In the genomic region with DNA sequence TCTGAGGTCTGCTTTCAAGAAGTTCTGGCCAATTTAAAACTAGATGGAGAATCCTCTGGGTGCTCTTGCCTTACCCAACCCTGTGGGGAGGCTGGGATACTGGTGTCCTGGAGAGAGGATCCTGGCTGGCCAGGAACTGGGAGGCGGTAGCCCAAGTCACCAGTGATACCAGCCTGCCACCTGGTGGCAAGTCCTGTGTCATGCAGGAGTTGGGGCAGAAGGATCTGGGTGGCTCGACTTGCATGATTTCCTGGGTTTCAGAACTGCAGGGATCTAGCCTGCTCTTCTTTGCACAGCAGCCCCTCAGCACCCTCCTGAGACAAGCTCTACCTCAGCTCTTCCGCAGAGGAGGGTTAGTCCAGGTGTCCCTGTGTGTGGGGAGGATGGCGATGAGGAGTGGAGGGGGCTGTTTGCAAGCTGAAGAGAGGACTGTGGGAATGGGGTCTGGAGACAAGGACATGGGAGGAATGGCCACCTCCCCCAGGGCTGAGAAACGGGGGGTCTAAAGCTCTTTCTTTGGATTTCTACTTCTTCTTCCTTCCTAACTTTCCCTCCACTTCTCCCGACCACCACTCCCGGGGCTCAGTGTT, we compare ENCODE assay signal across 8 cellular contexts. TPM values are rescaled to one million over a fixed set of nuclear protein-coding genes. Genes with fewer than 3 reads are reported as not detected.
DNase-seq lines count a peak whose midpoint lies in the region; ATAC-seq and TF ChIP-seq lines count a peak whose summit lies in the region.

No MANE protein-coding gene starts in this region.

- POLR2A ChIA-PET in BJ (lab: Charles Lee): no interaction called here

- CTCF ChIA-PET in BJ (lab: Yijun Ruan, JAX): interaction anchor here (0.6 to 4.2 kb wide), 22 partner anchors 9 to 851 kb away, joined by 3 to 55 read pairs (median 4); no protein-coding TSS in a partner anchor

- ATAC-seq in HG02884 (IDR thresholded peaks at IDR 0.05; ENCODE audit: unreplicated experiment): no peak

- no peak overlapping the region for H3K4me3 ChIP-seq in BJ (ENCODE audit: low read depth, low read length)

- H3K27me3 ChIP-seq in BJ (ENCODE audit: control insufficient read depth, insufficient read depth, low read length): peaks cover 20% of the 10 kb centered on the region

- peak; percentile 88 for TF ChIP-seq CTCF in BJ (IDR thresholded peaks at IDR 0.05; ENCODE audit: insufficient read depth, low read depth, low read length)
- peak; percentile 79 for TF ChIP-seq CTCF in GM20000 (IDR thresholded peaks at IDR 0.05; ENCODE audit: extremely low read depth, missing control alignments)

- DNase-seq in BJ (ENCODE audit: low read depth) (no peak), GM20000 (ENCODE audit: low spot score) (peak; percentile 84), NCI-H2227 treated with DMSO at 0.1 percent for 48 hours (lab: John Stamatoyannopoulos, UW) (peak; percentile 60), medulla oblongata (ENCODE audit: extremely low spot score) (peak; percentile 87)
- DNase-seq in activated CD4-positive, alpha-beta T cell treated with anti-CD3 and anti-CD28 coated beads, Interleukin-2, amount 50 U/mL, for 4 hours: peak; percentile 42 to 43
- peak; percentile 42 for DNase-seq in effector CD4-positive, alpha-beta T cell
- peak; percentile 17 for DNase-seq in stimulated activated CD8-positive, alpha-beta memory T cell treated with anti-CD3 and anti-CD28 coated beads, Interleukin-15, amount 100 ng/mL, for 24 hours (ENCODE audit: low read depth)

- no peaks in the 10 kb centered on the region for H3K36me3 ChIP-seq in BJ (ENCODE audit: control insufficient read depth, insufficient read depth, low read length)

RNA-seq across cellular contexts. Expression of gene KCNK17, which starts 4.2 kb away (rescaled TPM):
- polyA plus RNA-seq in BJ (2011; rRNA removed): not detected in 2 replicates
- not detected in 2 replicates for polyA minus RNA-seq in BJ (2011; rRNA and poly(A)+ RNA removed)

RNA-seq across cellular contexts. Expression of gene KCNK16, which starts 12.5 kb away (rescaled TPM):
- polyA plus RNA-seq in BJ (2011; rRNA removed): not detected in 2 replicates
- polyA minus RNA-seq in BJ (2011; rRNA and poly(A)+ RNA removed): not detected in 2 replicates
